ENCODE assay signal across 1 cellular context in the genomic region with DNA sequence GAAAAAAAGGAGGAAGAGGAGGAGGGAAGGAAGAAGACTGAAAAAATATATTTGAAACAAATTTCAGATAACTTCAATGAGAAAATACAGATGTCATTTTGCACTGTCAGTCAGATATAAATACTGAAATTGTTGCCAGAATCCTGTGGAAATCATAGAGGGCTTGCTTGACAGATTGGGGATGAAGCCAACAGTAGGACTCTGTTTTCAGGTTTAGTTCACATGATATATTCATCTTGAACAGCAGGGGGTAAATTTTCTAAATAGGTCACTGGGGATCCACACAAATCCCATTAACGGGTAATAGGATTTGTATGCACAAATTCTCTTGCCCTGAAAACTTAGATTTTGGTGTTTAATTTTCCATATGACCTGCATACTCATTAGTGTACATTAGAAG.
TF ChIP-seq lines count a peak whose summit lies in the region.

No MANE protein-coding gene starts in this region.

TF ChIP-seq in SK-N-SH, 30 proteins besides CTCF, POLR2A, EP300 and RAD21 (continued from another document):
- TF ChIP-seq, protein P1, sequence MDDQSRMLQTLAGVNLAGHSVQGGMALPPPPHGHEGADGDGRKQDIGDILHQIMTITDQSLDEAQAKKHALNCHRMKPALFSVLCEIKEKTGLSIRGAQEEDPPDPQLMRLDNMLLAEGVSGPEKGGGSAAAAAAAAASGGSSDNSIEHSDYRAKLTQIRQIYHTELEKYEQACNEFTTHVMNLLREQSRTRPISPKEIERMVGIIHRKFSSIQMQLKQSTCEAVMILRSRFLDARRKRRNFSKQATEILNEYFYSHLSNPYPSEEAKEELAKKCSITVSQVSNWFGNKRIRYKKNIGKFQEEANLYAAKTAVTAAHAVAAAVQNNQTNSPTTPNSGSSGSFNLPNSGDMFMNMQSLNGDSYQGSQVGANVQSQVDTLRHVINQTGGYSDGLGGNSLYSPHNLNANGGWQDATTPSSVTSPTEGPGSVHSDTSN (IDR thresholded peaks at IDR 0.05), result no peak
